In the genomic region with DNA sequence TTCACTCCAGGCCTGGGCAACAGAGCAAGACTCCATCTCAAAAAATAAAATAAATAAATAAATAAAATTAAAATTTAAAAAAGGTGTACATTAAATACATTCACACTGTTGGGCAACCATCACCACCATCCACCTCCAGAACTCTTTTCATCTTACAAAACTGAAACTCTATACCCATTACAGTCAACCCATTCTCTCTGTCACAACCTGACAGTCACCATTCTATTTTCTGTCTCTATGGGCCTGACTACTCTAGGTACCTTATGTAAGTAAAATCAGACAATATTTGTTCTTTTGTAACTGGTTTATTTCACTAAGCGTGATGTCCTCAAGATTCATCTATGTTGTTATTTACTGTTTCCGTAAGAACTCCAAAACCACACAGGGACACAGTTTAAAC, we compare ENCODE assay signal across 1 cellular context.
TF ChIP-seq lines count a peak whose summit lies in the region.

No MANE protein-coding gene starts in this region.

TF ChIP-seq in GM12878, 131 proteins besides CTCF, POLR2A, EP300 and RAD21:
- TF ChIP-seq, protein P1, sequence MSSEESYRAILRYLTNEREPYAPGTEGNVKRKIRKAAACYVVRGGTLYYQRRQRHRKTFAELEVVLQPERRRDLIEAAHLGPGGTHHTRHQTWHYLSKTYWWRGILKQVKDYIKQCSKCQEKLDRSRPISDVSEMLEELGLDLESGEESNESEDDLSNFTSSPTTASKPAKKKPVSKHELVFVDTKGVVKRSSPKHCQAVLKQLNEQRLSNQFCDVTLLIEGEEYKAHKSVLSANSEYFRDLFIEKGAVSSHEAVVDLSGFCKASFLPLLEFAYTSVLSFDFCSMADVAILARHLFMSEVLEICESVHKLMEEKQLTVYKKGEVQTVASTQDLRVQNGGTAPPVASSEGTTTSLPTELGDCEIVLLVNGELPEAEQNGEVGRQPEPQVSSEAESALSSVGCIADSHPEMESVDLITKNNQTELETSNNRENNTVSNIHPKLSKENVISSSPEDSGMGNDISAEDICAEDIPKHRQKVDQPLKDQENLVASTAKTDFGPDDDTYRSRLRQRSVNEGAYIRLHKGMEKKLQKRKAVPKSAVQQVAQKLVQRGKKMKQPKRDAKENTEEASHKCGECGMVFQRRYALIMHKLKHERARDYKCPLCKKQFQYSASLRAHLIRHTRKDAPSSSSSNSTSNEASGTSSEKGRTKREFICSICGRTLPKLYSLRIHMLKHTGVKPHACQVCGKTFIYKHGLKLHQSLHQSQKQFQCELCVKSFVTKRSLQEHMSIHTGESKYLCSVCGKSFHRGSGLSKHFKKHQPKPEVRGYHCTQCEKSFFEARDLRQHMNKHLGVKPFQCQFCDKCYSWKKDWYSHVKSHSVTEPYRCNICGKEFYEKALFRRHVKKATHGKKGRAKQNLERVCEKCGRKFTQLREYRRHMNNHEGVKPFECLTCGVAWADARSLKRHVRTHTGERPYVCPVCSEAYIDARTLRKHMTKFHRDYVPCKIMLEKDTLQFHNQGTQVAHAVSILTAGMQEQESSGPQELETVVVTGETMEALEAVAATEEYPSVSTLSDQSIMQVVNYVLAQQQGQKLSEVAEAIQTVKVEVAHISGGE (CRISPR knock-in tag; IDR thresholded peaks at IDR 0.05), result no peak
- TF ChIP-seq, protein P2, sequence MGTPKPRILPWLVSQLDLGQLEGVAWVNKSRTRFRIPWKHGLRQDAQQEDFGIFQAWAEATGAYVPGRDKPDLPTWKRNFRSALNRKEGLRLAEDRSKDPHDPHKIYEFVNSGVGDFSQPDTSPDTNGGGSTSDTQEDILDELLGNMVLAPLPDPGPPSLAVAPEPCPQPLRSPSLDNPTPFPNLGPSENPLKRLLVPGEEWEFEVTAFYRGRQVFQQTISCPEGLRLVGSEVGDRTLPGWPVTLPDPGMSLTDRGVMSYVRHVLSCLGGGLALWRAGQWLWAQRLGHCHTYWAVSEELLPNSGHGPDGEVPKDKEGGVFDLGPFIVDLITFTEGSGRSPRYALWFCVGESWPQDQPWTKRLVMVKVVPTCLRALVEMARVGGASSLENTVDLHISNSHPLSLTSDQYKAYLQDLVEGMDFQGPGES (IDR thresholded peaks at IDR 0.05), result no peak
- TF ChIP-seq, protein P3, sequence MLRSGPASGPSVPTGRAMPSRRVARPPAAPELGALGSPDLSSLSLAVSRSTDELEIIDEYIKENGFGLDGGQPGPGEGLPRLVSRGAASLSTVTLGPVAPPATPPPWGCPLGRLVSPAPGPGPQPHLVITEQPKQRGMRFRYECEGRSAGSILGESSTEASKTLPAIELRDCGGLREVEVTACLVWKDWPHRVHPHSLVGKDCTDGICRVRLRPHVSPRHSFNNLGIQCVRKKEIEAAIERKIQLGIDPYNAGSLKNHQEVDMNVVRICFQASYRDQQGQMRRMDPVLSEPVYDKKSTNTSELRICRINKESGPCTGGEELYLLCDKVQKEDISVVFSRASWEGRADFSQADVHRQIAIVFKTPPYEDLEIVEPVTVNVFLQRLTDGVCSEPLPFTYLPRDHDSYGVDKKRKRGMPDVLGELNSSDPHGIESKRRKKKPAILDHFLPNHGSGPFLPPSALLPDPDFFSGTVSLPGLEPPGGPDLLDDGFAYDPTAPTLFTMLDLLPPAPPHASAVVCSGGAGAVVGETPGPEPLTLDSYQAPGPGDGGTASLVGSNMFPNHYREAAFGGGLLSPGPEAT (IDR thresholded peaks at IDR 0.05; ENCODE audit: low read depth), result no peak
- TF ChIP-seq, protein P4, sequence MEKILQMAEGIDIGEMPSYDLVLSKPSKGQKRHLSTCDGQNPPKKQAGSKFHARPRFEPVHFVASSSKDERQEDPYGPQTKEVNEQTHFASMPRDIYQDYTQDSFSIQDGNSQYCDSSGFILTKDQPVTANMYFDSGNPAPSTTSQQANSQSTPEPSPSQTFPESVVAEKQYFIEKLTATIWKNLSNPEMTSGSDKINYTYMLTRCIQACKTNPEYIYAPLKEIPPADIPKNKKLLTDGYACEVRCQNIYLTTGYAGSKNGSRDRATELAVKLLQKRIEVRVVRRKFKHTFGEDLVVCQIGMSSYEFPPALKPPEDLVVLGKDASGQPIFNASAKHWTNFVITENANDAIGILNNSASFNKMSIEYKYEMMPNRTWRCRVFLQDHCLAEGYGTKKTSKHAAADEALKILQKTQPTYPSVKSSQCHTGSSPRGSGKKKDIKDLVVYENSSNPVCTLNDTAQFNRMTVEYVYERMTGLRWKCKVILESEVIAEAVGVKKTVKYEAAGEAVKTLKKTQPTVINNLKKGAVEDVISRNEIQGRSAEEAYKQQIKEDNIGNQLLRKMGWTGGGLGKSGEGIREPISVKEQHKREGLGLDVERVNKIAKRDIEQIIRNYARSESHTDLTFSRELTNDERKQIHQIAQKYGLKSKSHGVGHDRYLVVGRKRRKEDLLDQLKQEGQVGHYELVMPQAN (conservative IDR thresholded peaks at IDR 0.05), result no peak
- TF ChIP-seq FOS (IDR thresholded peaks at IDR 0.05; ENCODE audit: borderline replicate concordance, extremely low read depth, insufficient read length) (no peak), NRF1 (conservative IDR thresholded peaks at IDR 0.05; ENCODE audit: low read depth, low read length) (no peak), SMC3 (IDR thresholded peaks at IDR 0.05; ENCODE audit: borderline replicate concordance, low read length) (no peak), DPF2 (IDR thresholded peaks at IDR 0.05) (no peak)
